23 cellular contexts compared by ENCODE assay signal in genomic region chr2:16765356-16765755, GRCh38.
"Had no signal": no experiment of that assay in that cellular context is flagged by ENCODE, and none has a peak within 500 bp of the region (broad histone marks: within the 10 kb centered on the region; RNA-seq: fewer than 3 reads in every experiment).

No MANE protein-coding gene starts in this region.

- H3K36me3 ChIP-seq: MG63 had no signal

- FAIRE-seq: HepG2, RCC 7860 had no signal

- H3K4me2 ChIP-seq: SK-N-SH had no signal

- H3K9me3 ChIP-seq: MG63, SK-N-SH had no signal

- ATAC-seq: HepG2 had no signal

- H3K4me3 ChIP-seq: MG63 had no signal

- H3K27me3 ChIP-seq: MG63 had no signal

- DNase-seq: IMR-90, Karpas-422, KG1, MG63, NCI-H1092, NCI-H1105 treated with DMSO at 0.1 percent for 48 hours, NCI-H1417 treated with DMSO at 0.1 percent for 48 hours, NCI-H146, NCI-H1694 treated with DMSO at 0.1 percent for 48 hours, NCI-H1930, NCI-H2081, NCI-H2107, NCI-H226, NCI-H446, NCI-H510A, NCI-H524 treated with DMSO at 0.1 percent for 48 hours, NCI-H69, NCI-H774, RPMI8226, SHP77, SK-N-SH had no signal

- H3K9ac ChIP-seq: SK-N-SH had no signal
